In the genomic region with DNA sequence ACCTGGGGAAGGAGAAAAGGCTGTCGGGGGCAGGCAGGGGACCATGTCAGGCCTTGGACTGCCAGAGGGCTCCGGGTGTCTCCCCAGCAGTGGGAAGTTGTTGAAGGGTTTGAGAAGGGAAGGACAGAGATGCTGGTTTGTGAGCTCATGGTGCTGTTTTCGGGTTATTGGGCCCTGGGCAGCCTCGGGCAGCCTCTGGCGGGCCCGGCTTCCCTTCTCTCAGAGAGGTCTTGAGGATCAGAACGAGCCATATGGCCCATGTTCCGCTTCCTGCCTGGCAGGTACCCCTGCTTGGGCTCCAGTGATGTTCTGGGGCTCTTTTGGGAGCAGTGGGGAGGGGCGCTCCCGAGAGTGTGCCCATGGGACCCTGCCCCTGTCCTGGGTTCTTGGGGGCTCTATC, we compare ENCODE assay signal across 19 cellular contexts.
"Had no signal": no experiment of that assay in that cellular context is flagged by ENCODE, and none has a peak within 500 bp of the region (broad histone marks: within the 10 kb centered on the region; RNA-seq: fewer than 3 reads in every experiment).

No MANE protein-coding gene starts in this region.

- H3K9me3 ChIP-seq: body of pancreas, mucosa of descending colon, tibial nerve had no signal

- H3K36me3 Mint-ChIP-seq: activated CD4-positive, alpha-beta memory T cell treated with anti-CD3 and anti-CD28 coated beads for 36 hours; activated CD8-positive, alpha-beta memory T cell treated with anti-CD3 and anti-CD28 coated beads, Interleukin-2, amount 10 ng/mL, durations not matched to agents 7 days and 5 days; activated naive CD8-positive, alpha-beta T cell; natural killer cell treated with Interleukin-12 subunit alpha and Interleukin-12 subunit beta and Interleukin-15 and Interleukin-18, amount 100 ng/mL, for 72 hours; T-cell had no signal

- H3K27ac Mint-ChIP-seq: activated B cell treated with CpG ODN at 0.5 μM for 24 hours; activated CD4-positive, alpha-beta memory T cell treated with anti-CD3 and anti-CD28 coated beads for 36 hours; activated CD8-positive, alpha-beta memory T cell treated with anti-CD3 and anti-CD28 coated beads, Interleukin-2, amount 10 ng/mL, durations not matched to agents 7 days and 5 days; activated naive CD8-positive, alpha-beta T cell; natural killer cell treated with Interleukin-12 subunit alpha and Interleukin-12 subunit beta and Interleukin-15 and Interleukin-18, amount 100 ng/mL, for 72 hours; T-cell had no signal

- H3K4me3 ChIP-seq: body of pancreas, mucosa of descending colon, tibial nerve had no signal

- DNase-seq: activated B cell treated with CpG ODN at 0.5 μM for 24 hours; activated CD4-positive, alpha-beta memory T cell treated with anti-CD3 and anti-CD28 coated beads for 36 hours; activated CD4-positive, alpha-beta T cell treated with anti-CD3 and anti-CD28 coated beads for 4 hours; activated CD8-positive, alpha-beta memory T cell treated with anti-CD3 and anti-CD28 coated beads, Interleukin-2, amount 10 ng/mL, durations not matched to agents 7 days and 5 days; body of pancreas; cortex of kidney; effector CD4-positive, alpha-beta T cell; kidney glomerular epithelial cell; left ventricle myocardium superior; mucosa of descending colon; occipital lobe; posterior cingulate gyrus; retina; stimulated activated naive CD4-positive, alpha-beta T cell; T-cell had no signal

- H3K27me3 ChIP-seq: body of pancreas, tibial nerve had no signal

- H3K4me3 Mint-ChIP-seq: activated B cell treated with CpG ODN at 0.5 μM for 24 hours; activated CD4-positive, alpha-beta memory T cell treated with anti-CD3 and anti-CD28 coated beads for 36 hours; activated CD8-positive, alpha-beta memory T cell treated with anti-CD3 and anti-CD28 coated beads, Interleukin-2, amount 10 ng/mL, durations not matched to agents 7 days and 5 days; activated naive CD8-positive, alpha-beta T cell; natural killer cell treated with Interleukin-12 subunit alpha and Interleukin-12 subunit beta and Interleukin-15 and Interleukin-18, amount 100 ng/mL, for 72 hours; T-cell had no signal

- H3K9me3 Mint-ChIP-seq: activated B cell treated with CpG ODN at 0.5 μM for 24 hours; activated CD4-positive, alpha-beta memory T cell treated with anti-CD3 and anti-CD28 coated beads for 36 hours; natural killer cell treated with Interleukin-12 subunit alpha and Interleukin-12 subunit beta and Interleukin-15 and Interleukin-18, amount 100 ng/mL, for 72 hours; T-cell had no signal

- H3K27me3 Mint-ChIP-seq: activated CD8-positive, alpha-beta memory T cell treated with anti-CD3 and anti-CD28 coated beads, Interleukin-2, amount 10 ng/mL, durations not matched to agents 7 days and 5 days; activated naive CD8-positive, alpha-beta T cell had no signal

- H3K36me3 ChIP-seq: tibial nerve had no signal

- H3K27ac ChIP-seq: body of pancreas, tibial nerve had no signal

- ATAC-seq: activated CD8-positive, alpha-beta memory T cell treated with anti-CD3 and anti-CD28 coated beads, Interleukin-2, amount 10 ng/mL, durations not matched to agents 7 days and 5 days; body of pancreas; left ventricle myocardium superior; mucosa of descending colon; natural killer cell treated with Interleukin-12 subunit alpha and Interleukin-12 subunit beta and Interleukin-15 and Interleukin-18, amount 100 ng/mL, for 72 hours; SK-N-SH treated with all-trans-retinoic acid at 6 μM for 48 hours; T-cell had no signal
